ENCODE assay signal across 26 cellular contexts in genomic region chr4:138961687-138962086, GRCh38. TPM values are rescaled to one million over a fixed set of nuclear protein-coding genes. Genes with fewer than 3 reads are reported as not detected.
DNase-seq lines count a peak whose midpoint lies in the region; ATAC-seq and TF ChIP-seq lines count a peak whose summit lies in the region.
"Had no signal": no experiment of that assay in that cellular context is flagged by ENCODE, and none has a peak within 500 bp of the region (broad histone marks: within the 10 kb centered on the region; RNA-seq: fewer than 3 reads in every experiment).

No MANE protein-coding gene starts in this region.

- peaks cover 7% of the 10 kb centered on the region for H3K4me1 Mint-ChIP-seq in type B pancreatic cell (ENCODE audit: unreplicated experiment)

- intact Hi-C loops in mucosa of descending colon (cut with DNase I, micrococcal nuclease), result no loop called here
- intact Hi-C loops in thyroid gland (cut with DNase I), result no loop called here

- ATAC-seq in mucosa of descending colon (peak; percentile 37), HG03139 (IDR thresholded peaks at IDR 0.05; ENCODE audit: unreplicated experiment) (no peak)
- ATAC-seq: GM12878, HCT116, HepG2 had no signal

- H3K36me3 Mint-ChIP-seq in type B pancreatic cell, result no peaks in the 10 kb centered on the region
- H3K36me3 Mint-ChIP-seq: CD4-positive, alpha-beta memory T cell had no signal

- no peaks in the 10 kb centered on the region for H3K27me3 ChIP-seq in thyroid gland
- H3K27me3 ChIP-seq: SJSA1 had no signal

- TF ChIP-seq CTCF in mucosa of descending colon (IDR thresholded peaks at IDR 0.05), result no peak
- TF ChIP-seq CTCF in type B pancreatic cell (conservative IDR thresholded peaks at IDR 0.05), result no peak
- no peak for TF ChIP-seq CTCF in thyroid gland (IDR thresholded peaks at IDR 0.05)

- H3K27me3 Mint-ChIP-seq in type B pancreatic cell, result no peaks in the 10 kb centered on the region

- no peak for TF ChIP-seq POLR2A in thyroid gland (IDR thresholded peaks at IDR 0.05)

- no peak overlapping the region for H3K27ac ChIP-seq in thyroid gland
- H3K27ac ChIP-seq: SJSA1 had no signal

- no peaks in the 10 kb centered on the region for H3K9me3 Mint-ChIP-seq in type B pancreatic cell
- H3K9me3 Mint-ChIP-seq: CD4-positive, alpha-beta memory T cell had no signal

- H3K4me3 ChIP-seq in mucosa of descending colon, result no peak overlapping the region
- no peak overlapping the region for H3K4me3 ChIP-seq in thyroid gland (replicated peaks in 1 of 3)
- H3K4me3 ChIP-seq: GM12878, SJSA1 had no signal

- H3K4me1 ChIP-seq in mucosa of descending colon (ENCODE audit: low read depth), result no peaks in the 10 kb centered on the region
- no peaks in the 10 kb centered on the region for H3K4me1 ChIP-seq in thyroid gland
- H3K4me1 ChIP-seq: SJSA1 had no signal

- H3K4me3 Mint-ChIP-seq in type B pancreatic cell, result no peak overlapping the region
- H3K4me3 Mint-ChIP-seq: CD4-positive, alpha-beta memory T cell had no signal

- H3K36me3 ChIP-seq in mucosa of descending colon (ENCODE audit: low read depth) (no peaks in the 10 kb centered on the region), thyroid gland (no peaks in the 10 kb centered on the region)
- H3K36me3 ChIP-seq: SJSA1 had no signal

- peak; percentile 10 for DNase-seq in amniotic epithelial cell (ENCODE audit: low read depth)
- DNase-seq in fibroblast of gingiva (ENCODE audit: low read depth), result peak; percentile 11
- DNase-seq in mucosa of descending colon, result no peak
- no peak for DNase-seq in type B pancreatic cell (ENCODE audit: extremely low spot score, unreplicated experiment)
- no peak for DNase-seq in thyroid gland
- no peak for DNase-seq in NCI-H69 (lab: John Stamatoyannopoulos, UW)
- DNase-seq: C1 segment of cervical spinal cord; CD4-positive, alpha-beta memory T cell; DMS 273 treated with DMSO at 0.1 percent for 48 hours; DMS79; EL; GDM1; Kasumi-1; MV-4-11; NCI-H1417; NCI-H1694; NCI-H2029 treated with DMSO at 0.1 percent for 48 hours; NCI-H446 treated with DMSO at 0.1 percent for 48 hours; NCI-H526; Right ventricle myocardium superior; RPMI8226 had no signal

- H3K9me3 ChIP-seq in mucosa of descending colon (no peaks in the 10 kb centered on the region), thyroid gland (no peaks in the 10 kb centered on the region)
- H3K9me3 ChIP-seq: SJSA1 had no signal

- WGBS in thyroid gland, 2 donors, result 80 to 84% methylated on average over 2 of the region's 2 CpGs

- H3K27ac Mint-ChIP-seq in type B pancreatic cell, result peak overlapping the region; percentile 4
- H3K27ac Mint-ChIP-seq: CD4-positive, alpha-beta memory T cell had no signal

RNA-seq across cellular contexts. Expression of gene NOCT, which starts 53.9 kb away (rescaled TPM):
- total RNA-seq in mucosa of descending colon, result 10 to 100 TPM in 2 of 3 donors, 1 to 10 TPM in 1; 7.9 to 11.6 (median 10.1) TPM
- total RNA-seq in type B pancreatic cell (ENCODE audit: low replicate concordance), result 9.2 and 13.6 TPM in 2 replicates
- 10 to 100 TPM in 1 of 4 donors, 1 to 10 TPM in 3; 4.0 to 11.5 (median 6.6) TPM for total RNA-seq in thyroid gland

Comparison
In these comparisons a context has a peak if more than half of its experiments do, and no peak if none do; other contexts are left out.
1. DNase-seq: peak in amniotic epithelial cell (single experiment) and fibroblast of gingiva (single experiment); none in mucosa of descending colon (0 of 3), type B pancreatic cell (single experiment), thyroid gland (0 of 2) and NCI-H69 (single experiment).